ENCODE assay signal across 12 cellular contexts in genomic region chr3:61938878-61939549, GRCh38.
"Had no signal": no experiment of that assay in that cellular context is flagged by ENCODE, and none has a peak within 500 bp of the region (broad histone marks: within the 10 kb centered on the region; RNA-seq: fewer than 3 reads in every experiment).

No MANE protein-coding gene starts in this region.

- H3K4me1 Mint-ChIP-seq: naive B cell had no signal

- ATAC-seq: activated naive CD4-positive, alpha-beta T cell treated with anti-CD3 and anti-CD28 coated beads, Interleukin-2, amount 50 U/mL, for 72 hours; gastroesophageal sphincter; lower lobe of right lung had no signal

- DNase-seq: amygdala; brain microvascular endothelial cell; effector memory CD4-positive, alpha-beta T cell; lower lobe of right lung; midbrain; naive B cell; retina; thyroid gland had no signal

- H3K36me3 ChIP-seq: brain microvascular endothelial cell, gastroesophageal sphincter, lower lobe of right lung, thyroid gland, vagina had no signal

- H3K4me3 Mint-ChIP-seq: naive B cell had no signal

- H3K27ac Mint-ChIP-seq: activated naive CD4-positive, alpha-beta T cell treated with anti-CD3 and anti-CD28 coated beads, Interleukin-2, amount 50 U/mL, for 72 hours; naive B cell had no signal

- H3K27me3 Mint-ChIP-seq: naive B cell had no signal

- H3K4me1 ChIP-seq: lower lobe of right lung had no signal

- H3K4me3 ChIP-seq: gastroesophageal sphincter, lower lobe of right lung, skin epidermis, thyroid gland, vagina had no signal

- H3K9me3 ChIP-seq: gastroesophageal sphincter, lower lobe of right lung, thyroid gland, vagina had no signal
